ENCODE assay signal across 8 cellular contexts in the genomic region with DNA sequence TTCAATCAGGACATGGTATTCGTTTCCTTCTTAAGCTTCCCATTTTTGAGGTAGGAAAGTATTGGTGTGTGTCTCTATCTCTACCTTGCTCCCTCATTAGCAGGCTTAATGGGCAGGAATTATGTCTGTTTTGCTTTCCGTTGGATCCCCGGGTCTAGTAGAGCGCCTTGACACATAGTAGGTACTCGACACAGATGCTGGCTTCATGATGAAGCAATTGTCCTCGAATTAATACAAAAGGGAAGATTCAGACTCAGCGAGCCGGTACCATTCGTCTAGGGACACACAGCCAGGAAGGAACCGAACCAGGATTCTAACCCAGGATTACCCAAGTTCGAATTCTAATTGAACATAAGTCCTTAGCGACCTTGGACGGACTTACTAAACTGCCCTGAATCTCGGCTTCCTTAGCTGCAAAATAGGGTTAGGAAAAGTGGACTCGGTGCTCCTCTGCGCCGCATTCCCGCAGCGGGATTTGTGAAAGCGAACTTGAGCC. TPM values are rescaled to one million over a fixed set of nuclear protein-coding genes. Genes with fewer than 3 reads are reported as not detected.
DNase-seq lines count a peak whose midpoint lies in the region; ATAC-seq, FAIRE-seq and TF ChIP-seq lines count a peak whose summit lies in the region.

No MANE protein-coding gene starts in this region.

- H3K27me3 Mint-ChIP-seq in Calu3 (ENCODE audit: unreplicated experiment), result no peaks in the 10 kb centered on the region

- H3K9ac ChIP-seq in HUES64 (ENCODE audit: low read depth, low read length) (peak overlapping the region; percentile 96), GM12878 (ENCODE audit: control insufficient read depth, insufficient read depth, low read length) (peak overlapping the region; percentile 99)

- 1% methylated on average over 19 of the region's 20 CpGs for WGBS in HUES64
- WGBS in GM12878 (ENCODE audit: insufficient coverage, insufficient replicate concordance, low lambda C conversion rate, missing lambda C conversion rate), result 1% methylated on average over 20 of the region's 20 CpGs

- peak overlapping the region; percentile 72 for H2AFZ ChIP-seq in GM12878 (ENCODE audit: control insufficient read depth, low read depth, low read length)

- no peak for TF ChIP-seq RAD21 in GM12878 (IDR thresholded peaks at IDR 0.05; ENCODE audit: insufficient read depth, low read depth, low read length)

- SMC1A ChIA-PET in GM12878 (lab: Charles Lee; ENCODE audit: uncharacterized antibody, unreplicated experiment), result interaction anchor here (0.6 to 26.5 kb wide), 7 partner anchors 11 to 253 kb away, joined by 3 to 718 read pairs (median 5); a partner anchor contains a TSS

- CTCF ChIA-PET in Calu3 (lab: Charles Lee), result interaction anchor here (0.7 to 1.3 kb wide), 5 partner anchors 11 to 383 kb away, joined by 3 to 7 read pairs (median 3); no protein-coding TSS in a partner anchor
- CTCF ChIA-PET in GM12878 (lab: Yijun Ruan, JAX), result interaction anchor here (0.6 to 21.5 kb wide), 13 partner anchors 9 to 532 kb away, joined by 3 to 866 read pairs (median 5); a partner anchor contains a TSS

- H3K4me1 Mint-ChIP-seq in Calu3 (ENCODE audit: low read depth, unreplicated experiment), result peaks cover 18% of the 10 kb centered on the region

- no peak for FAIRE-seq in GM12878 (lab: Jason Lieb, UNC)

- H4K20me1 ChIP-seq in GM12878 (ENCODE audit: control insufficient read depth, insufficient read depth), result no peaks in the 10 kb centered on the region; the same call in 1 of the 2 replicates

- H3K4me3 ChIP-seq in HUES64 (ENCODE audit: low read length) (peak overlapping the region; percentile 89), GM12878 (peak overlapping the region; percentile 85), lower lobe of right lung (peak overlapping the region; percentile 100), upper lobe of right lung (peak overlapping the region; percentile 90)

- TF ChIP-seq CTCF in Calu3 (IDR thresholded peaks at IDR 0.05; ENCODE audit: unreplicated experiment) (no peak), GM12878 (IDR thresholded peaks at IDR 0.05 in 2 of 3, conservative IDR thresholded peaks at IDR 0.05 in 1 of 3; ENCODE audit: control insufficient read depth in 2 of 3, extremely low read depth in 1 of 3, insufficient read depth in 1 of 3, low read depth in 3 of 3, low read length in 3 of 3) (no peak), lower lobe of right lung (IDR thresholded peaks at IDR 0.05) (no peak), upper lobe of right lung (IDR thresholded peaks at IDR 0.05) (no peak)

- peak overlapping the region; percentile 98 for H3K27ac Mint-ChIP-seq in Calu3 (ENCODE audit: unreplicated experiment)

- peaks cover 75% of the 10 kb centered on the region for H3K36me3 Mint-ChIP-seq in Calu3 (ENCODE audit: insufficient read depth, unreplicated experiment)

- no peaks in the 10 kb centered on the region for H3K9me3 ChIP-seq in HUES64 (ENCODE audit: insufficient read depth, low read depth, low read length)
- no peaks in the 10 kb centered on the region for H3K9me3 ChIP-seq in GM12878 (replicated peaks; ENCODE audit: control insufficient read depth, insufficient read depth, low read length)
- no peaks in the 10 kb centered on the region for H3K9me3 ChIP-seq in lower lobe of right lung
- H3K9me3 ChIP-seq in upper lobe of right lung, result no peaks in the 10 kb centered on the region

- POLR2A ChIA-PET in GM12878 (lab: Charles Lee), result interaction anchor here (0.6 to 12.2 kb wide), 13 partner anchors 10 to 79 kb away, joined by 3 to 211 read pairs (median 5); no protein-coding TSS in a partner anchor

- BruUV-seq in Calu3 (replicated peaks; lab: Mats Ljungman, UMichigan) (no TSS peak), GM12878 (replicated peaks; lab: Mats Ljungman, UMichigan) (no TSS peak)

- DNase-seq in Calu3, result peak; percentile 12
- no peak for DNase-seq in GM12878 (ENCODE audit: low read depth, low spot score)
- no peak for DNase-seq in lower lobe of right lung
- DNase-seq in upper lobe of right lung, result no peak
- DNase-seq in DMS79 (lab: John Stamatoyannopoulos, UW), result no peak

- peak overlapping the region; percentile 89 for H3K4me2 ChIP-seq in GM12878 (ENCODE audit: control insufficient read depth, insufficient read depth)

- in situ Hi-C loops in GM12878 (cut with MboI), result loop anchor here (5.0 kb wide), 1 partner anchor 390 kb away; no protein-coding TSS in a partner anchor

- H3K4me3 Mint-ChIP-seq in Calu3 (ENCODE audit: low read depth, unreplicated experiment), result peak overlapping the region; percentile 92

- peaks cover 80% of the 10 kb centered on the region for H3K79me2 ChIP-seq in GM12878 (ENCODE audit: control insufficient read depth, insufficient read depth, low read length)

- H3K4me1 ChIP-seq in HUES64 (ENCODE audit: insufficient read depth, low read length), result peaks cover 4% of the 10 kb centered on the region; the same call in 1 of the 2 replicates
- peaks cover 35% of the 10 kb centered on the region for H3K4me1 ChIP-seq in GM12878 (ENCODE audit: control insufficient read depth, insufficient read depth, low read length)
- peaks cover 71% of the 10 kb centered on the region for H3K4me1 ChIP-seq in lower lobe of right lung
- H3K4me1 ChIP-seq in upper lobe of right lung, result peaks cover 47% of the 10 kb centered on the region

- ATAC-seq in GM12878 (no peak), lower lobe of right lung (peak in 1 of 2 donors; percentile 0), upper lobe of right lung (no peak), GM21367 (IDR thresholded peaks at IDR 0.05; ENCODE audit: unreplicated experiment) (no peak), GM19324 (IDR thresholded peaks at IDR 0.05; ENCODE audit: low FRiP score, unreplicated experiment) (no peak)

- TF ChIP-seq EP300 in GM12878 (IDR thresholded peaks at IDR 0.05; ENCODE audit: borderline replicate concordance in 1 of 2, control insufficient read depth in 1 of 2, low read depth in 2 of 2, low read length in 2 of 2), result no peak

- RAD21 ChIA-PET in GM12878 (lab: Charles Lee; ENCODE audit: unreplicated experiment), result interaction anchor here (0.6 to 23.0 kb wide), 14 partner anchors 9 to 389 kb away, joined by 3 to 633 read pairs (median 5); a partner anchor contains a TSS

- intact Hi-C loops in Calu3 (cut with micrococcal nuclease; ENCODE audit: unreplicated experiment), result loop anchor here (5.0 to 10.0 kb wide), 4 partner anchors 160 to 530 kb away; a partner anchor contains a TSS
- intact Hi-C loops in GM12878 (cut with micrococcal nuclease; ENCODE audit: unreplicated experiment), result loop anchor here (2.0 to 5.0 kb wide), 3 partner anchors 21 to 390 kb away; no protein-coding TSS in a partner anchor
- intact Hi-C loops in lower lobe of right lung (cut with DNase I), result no loop called here
- intact Hi-C loops in upper lobe of right lung (cut with DNase I), result loop anchor here (5.0 to 10.0 kb wide), 2 partner anchors 55 to 243 kb away; no protein-coding TSS in a partner anchor

- peak overlapping the region; percentile 95 for H3K27ac ChIP-seq in HUES64 (ENCODE audit: low read depth, low read length)
- H3K27ac ChIP-seq in GM12878 (ENCODE audit: control insufficient read depth, insufficient read depth), result peak overlapping the region; percentile 98
- peak overlapping the region; percentile 93 for H3K27ac ChIP-seq in lower lobe of right lung
- peak overlapping the region; percentile 94 for H3K27ac ChIP-seq in upper lobe of right lung

- H3K36me3 ChIP-seq in HUES64 (ENCODE audit: insufficient read depth, low read length) (peaks cover 46% of the 10 kb centered on the region), GM12878 (ENCODE audit: control insufficient read depth in 2 of 2, insufficient read depth in 2 of 2, low read length in 1 of 2) (peaks cover 5 to 27% of the 10 kb centered on the region in 2 experiments), lower lobe of right lung (peaks cover 46% of the 10 kb centered on the region), upper lobe of right lung (peaks cover 44% of the 10 kb centered on the region)

- no peak for TF ChIP-seq POLR2A in GM12878 (IDR thresholded peaks at IDR 0.05; ENCODE audit: low read depth, low read length)

- H3K27me3 ChIP-seq in HUES64 (ENCODE audit: insufficient read depth, low read length) (no peaks in the 10 kb centered on the region), GM12878 (replicated peaks in 1 of 2; ENCODE audit: control insufficient read depth in 2 of 2, insufficient read depth in 2 of 2, low read length in 1 of 2) (no peaks in the 10 kb centered on the region), lower lobe of right lung (ENCODE audit: low read depth) (no peaks in the 10 kb centered on the region), upper lobe of right lung (no peaks in the 10 kb centered on the region)

- H3K9me3 Mint-ChIP-seq in Calu3 (ENCODE audit: low read depth, unreplicated experiment), result no peaks in the 10 kb centered on the region

RNA-seq across cellular contexts. Expression of a gene that starts 0.5 kb away (rescaled TPM):
- total RNA-seq in Calu3 (2022) (71.6 and 85.8 TPM in 2 replicates), GM12878 (2014; rRNA removed) (177 and 189 TPM in 2 replicates), GM12878 (2014; rRNA removed; fragmentation: Illumina TruSeq; extraction: Trizol) (109 and 113 TPM in 2 replicates), GM12878 (2021) (102 and 108 TPM in 2 replicates), lower lobe of right lung (133 TPM), upper lobe of right lung (138 TPM)
- polyA plus RNA-seq in HUES64 (2013, experiment 1 of 2), result 83.9 TPM
- polyA plus RNA-seq in HUES64 (2013, experiment 2 of 2), result 87.5 TPM
- total RNA-seq in GM12878 (2013; cell fraction: nucleolus; rRNA removed), result 104 and 106 TPM in 2 replicates
- polyA plus RNA-seq in GM12878 (2011; ENCODE audit: low read depth), result 160 TPM
- polyA plus RNA-seq in GM12878 (2011; rRNA removed) (247 and 284 TPM in 2 replicates), GM12878 (2014; fragmentation: Illumina TruSeq; extraction: Trizol) (122 and 127 TPM in 2 replicates), GM12878 (2014; fragmentation: Nextera tagmentation; extraction: Ambion mirVana) (10 to 100 TPM; 32.8 to 66.1 TPM), GM12878 (2014; rRNA removed) (132 and 135 TPM in 2 replicates), GM12878 (2016; fragmentation: Nextera tagmentation; extraction: Ambion mirVana) (100 to 1,000 TPM; 248 to 260 TPM)
- 166 and 191 TPM in 2 replicates for polyA plus RNA-seq in GM12878 (2011; cell fraction: cytosol; rRNA removed)
- polyA plus RNA-seq in GM12878 (2011; cell fraction: nucleus; rRNA removed), result 213 and 333 TPM in 2 replicates
- 148 and 150 TPM in 2 replicates for polyA plus RNA-seq in GM12878 (2012)
- polyA minus RNA-seq in GM12878 (2011; rRNA and poly(A)+ RNA removed), result 128 and 131 TPM in 2 replicates
- 38.4 and 44.5 TPM in 2 replicates for polyA minus RNA-seq in GM12878 (2011; cell fraction: cytosol; rRNA and poly(A)+ RNA removed)
- polyA minus RNA-seq in GM12878 (2011; cell fraction: nucleus; rRNA and poly(A)+ RNA removed), result 87.0 and 88.1 TPM in 2 replicates

RNA-seq across cellular contexts. Expression of a gene that starts 0.9 kb away (rescaled TPM):
- total RNA-seq in Calu3 (2022), result 91.7 and 98.7 TPM in 2 replicates
- polyA plus RNA-seq in HUES64 (2013, experiment 1 of 2), result 55.9 TPM
- 51.0 TPM for polyA plus RNA-seq in HUES64 (2013, experiment 2 of 2)
- total RNA-seq in GM12878 (2013; cell fraction: nucleolus; rRNA removed), result 313 and 332 TPM in 2 replicates
- total RNA-seq in GM12878 (2014; rRNA removed), result 157 and 179 TPM in 2 replicates
- 80.8 and 82.6 TPM in 2 replicates for total RNA-seq in GM12878 (2014; rRNA removed; fragmentation: Illumina TruSeq; extraction: Trizol)
- 70.2 and 70.8 TPM in 2 replicates for total RNA-seq in GM12878 (2021)
- polyA plus RNA-seq in GM12878 (2011; ENCODE audit: low read depth), result 47.8 TPM
- polyA plus RNA-seq in GM12878 (2011; rRNA removed), result 49.7 and 53.7 TPM in 2 replicates
- polyA plus RNA-seq in GM12878 (2011; cell fraction: cytosol; rRNA removed), result 34.6 and 39.2 TPM in 2 replicates
- polyA plus RNA-seq in GM12878 (2011; cell fraction: nucleus; rRNA removed), result 112 and 140 TPM in 2 replicates
- polyA plus RNA-seq in GM12878 (2012), result 51.0 and 51.2 TPM in 2 replicates
- 49.3 and 52.8 TPM in 2 replicates for polyA plus RNA-seq in GM12878 (2014; fragmentation: Illumina TruSeq; extraction: Trizol)
- 10 to 100 TPM in 1 of 2 experiments, 1 to 10 TPM in 1; 8.8 to 16.1 TPM for polyA plus RNA-seq in GM12878 (2014; fragmentation: Nextera tagmentation; extraction: Ambion mirVana)
- polyA plus RNA-seq in GM12878 (2014; rRNA removed), result 59.5 and 83.2 TPM in 2 replicates
- polyA plus RNA-seq in GM12878 (2016; fragmentation: Nextera tagmentation; extraction: Ambion mirVana), result 10 to 100 TPM; 51.1 to 56.2 TPM
- 82.6 and 88.4 TPM in 2 replicates for polyA minus RNA-seq in GM12878 (2011; rRNA and poly(A)+ RNA removed)
- 23.0 and 24.8 TPM in 2 replicates for polyA minus RNA-seq in GM12878 (2011; cell fraction: cytosol; rRNA and poly(A)+ RNA removed)
- polyA minus RNA-seq in GM12878 (2011; cell fraction: nucleus; rRNA and poly(A)+ RNA removed), result 166 and 282 TPM in 2 replicates
- total RNA-seq in lower lobe of right lung, result 42.8 TPM
- 44.8 TPM for total RNA-seq in upper lobe of right lung

RNA-seq across cellular contexts. Expression of a gene that starts 36.0 kb away (rescaled TPM):
- total RNA-seq in Calu3 (2022) (not detected in 2 replicates), GM12878 (2014; rRNA removed) (0.05 and 0.11 TPM in 2 replicates), GM12878 (2014; rRNA removed; fragmentation: Illumina TruSeq; extraction: Trizol) (not detected in 2 replicates), GM12878 (2021) (0.44 TPM in 1 of 2 replicates, not detected in the other), lower lobe of right lung (13.4 TPM), upper lobe of right lung (43.8 TPM)
- polyA plus RNA-seq in HUES64 (2013, experiment 1 of 2), result 1.1 TPM
- 1.8 TPM for polyA plus RNA-seq in HUES64 (2013, experiment 2 of 2)
- 0.27 TPM in 1 of 2 replicates, not detected in the other for total RNA-seq in GM12878 (2013; cell fraction: nucleolus; rRNA removed)
- polyA plus RNA-seq in GM12878 (2011; ENCODE audit: low read depth), result 0.22 TPM
- polyA plus RNA-seq in GM12878 (2011; rRNA removed) (0.23 and 0.29 TPM in 2 replicates), GM12878 (2014; fragmentation: Illumina TruSeq; extraction: Trizol) (not detected in 2 replicates), GM12878 (2014; fragmentation: Nextera tagmentation; extraction: Ambion mirVana) (not detected), GM12878 (2014; rRNA removed) (0.08 TPM in 1 of 2 replicates, not detected in the other), GM12878 (2016; fragmentation: Nextera tagmentation; extraction: Ambion mirVana) (under 1 TPM; 0.15 to 0.19 TPM)
- polyA plus RNA-seq in GM12878 (2011; cell fraction: cytosol; rRNA removed), result 0.19 and 0.35 TPM in 2 replicates
- 0.59 and 0.67 TPM in 2 replicates for polyA plus RNA-seq in GM12878 (2011; cell fraction: nucleus; rRNA removed)
- 0.12 and 0.53 TPM in 2 replicates for polyA plus RNA-seq in GM12878 (2012)
- 0.41 and 0.51 TPM in 2 replicates for polyA minus RNA-seq in GM12878 (2011; rRNA and poly(A)+ RNA removed)
- polyA minus RNA-seq in GM12878 (2011; cell fraction: cytosol; rRNA and poly(A)+ RNA removed), result not detected in 2 replicates
- polyA minus RNA-seq in GM12878 (2011; cell fraction: nucleus; rRNA and poly(A)+ RNA removed), result 0.12 and 0.48 TPM in 2 replicates

RNA-seq across cellular contexts. Expression of a gene that starts 46.8 kb away (rescaled TPM):
- total RNA-seq in Calu3 (2022), result 14.3 and 15.4 TPM in 2 replicates
- 3.6 TPM for polyA plus RNA-seq in HUES64 (2013, experiment 1 of 2)
- 4.7 TPM for polyA plus RNA-seq in HUES64 (2013, experiment 2 of 2)
- total RNA-seq in GM12878 (2013; cell fraction: nucleolus; rRNA removed), result 11.8 and 14.2 TPM in 2 replicates
- total RNA-seq in GM12878 (2014; rRNA removed), result 7.3 and 7.6 TPM in 2 replicates
- total RNA-seq in GM12878 (2014; rRNA removed; fragmentation: Illumina TruSeq; extraction: Trizol), result 4.1 and 5.1 TPM in 2 replicates
- 6.2 and 7.9 TPM in 2 replicates for total RNA-seq in GM12878 (2021)
- polyA plus RNA-seq in GM12878 (2011; ENCODE audit: low read depth), result 3.9 TPM
- polyA plus RNA-seq in GM12878 (2011; rRNA removed), result 0.68 and 1.1 TPM in 2 replicates
- 2.2 and 2.3 TPM in 2 replicates for polyA plus RNA-seq in GM12878 (2011; cell fraction: cytosol; rRNA removed)
- 4.7 and 7.7 TPM in 2 replicates for polyA plus RNA-seq in GM12878 (2011; cell fraction: nucleus; rRNA removed)
- 4.9 and 6.6 TPM in 2 replicates for polyA plus RNA-seq in GM12878 (2012)
- polyA plus RNA-seq in GM12878 (2014; fragmentation: Illumina TruSeq; extraction: Trizol), result 3.3 and 3.5 TPM in 2 replicates
- 1 to 10 TPM; 3.2 to 3.3 TPM for polyA plus RNA-seq in GM12878 (2014; fragmentation: Nextera tagmentation; extraction: Ambion mirVana)
- polyA plus RNA-seq in GM12878 (2014; rRNA removed), result 3.2 and 4.8 TPM in 2 replicates
- 1 to 10 TPM; 8.4 to 9.4 TPM for polyA plus RNA-seq in GM12878 (2016; fragmentation: Nextera tagmentation; extraction: Ambion mirVana)
- polyA minus RNA-seq in GM12878 (2011; rRNA and poly(A)+ RNA removed), result 3.4 and 7.1 TPM in 2 replicates
- 2.1 and 3.6 TPM in 2 replicates for polyA minus RNA-seq in GM12878 (2011; cell fraction: cytosol; rRNA and poly(A)+ RNA removed)
- polyA minus RNA-seq in GM12878 (2011; cell fraction: nucleus; rRNA and poly(A)+ RNA removed), result 7.4 and 9.4 TPM in 2 replicates
- 8.3 TPM for total RNA-seq in lower lobe of right lung
- total RNA-seq in upper lobe of right lung, result 10.3 TPM

Comparison
In these comparisons a context has a peak if more than half of its experiments do, and no peak if none do; other contexts are left out.
1. RNA of a gene that starts 36.0 kb away (total RNA-seq): 43.8 TPM in upper lobe of right lung (single experiment) and 13.4 TPM in lower lobe of right lung (single experiment); 0.05 to 0.44 TPM in GM12878 and not detected in Calu3; every median in the first group is over 10 times any median in the second.
2. Peak in every context shown above with its lines, with median percentiles within 50 percentile points of each other: H3K27ac ChIP-seq and H3K4me3 ChIP-seq.